25 cellular contexts compared by ENCODE assay signal in genomic region chrX:29506729-29507128, GRCh38.
DNase-seq lines count a peak whose midpoint lies in the region; ATAC-seq, FAIRE-seq and TF ChIP-seq lines count a peak whose summit lies in the region.
"Had no signal": no experiment of that assay in that cellular context is flagged by ENCODE, and none has a peak within 500 bp of the region (broad histone marks: within the 10 kb centered on the region; RNA-seq: fewer than 3 reads in every experiment).

No MANE protein-coding gene starts in this region.

- no peaks in the 10 kb centered on the region for H3K9me3 Mint-ChIP-seq in astrocyte (ENCODE audit: unreplicated experiment)
- H3K9me3 Mint-ChIP-seq in activated T-helper 17 cell treated with anti-CD3 and anti-CD28 coated beads, Interleukin-2, amount 50 U/mL, for 72 hours = peaks cover 4% of the 10 kb centered on the region

- H3K4me3 ChIP-seq in astrocyte (ENCODE audit: insufficient read depth, low read depth, low read length) = no peak overlapping the region
- H3K4me3 ChIP-seq: BLaER1 had no signal

- no peak overlapping the region for H3K4me3 Mint-ChIP-seq in astrocyte (ENCODE audit: unreplicated experiment)
- no peak overlapping the region for H3K4me3 Mint-ChIP-seq in activated T-helper 17 cell treated with anti-CD3 and anti-CD28 coated beads, Interleukin-2, amount 50 U/mL, for 72 hours
- H3K4me3 Mint-ChIP-seq: CD14-positive monocyte; CD4-positive, alpha-beta memory T cell; CD4-positive, CD25-positive, alpha-beta regulatory T cell; CD8-positive, alpha-beta memory T cell had no signal

- peak; percentile 29 for FAIRE-seq in astrocyte (lab: Jason Lieb, UNC)
- FAIRE-seq: A204.1, GM12892, GM18507 had no signal

- H3K9ac ChIP-seq in astrocyte (ENCODE audit: low read length) = no peak overlapping the region
- H3K9ac ChIP-seq: BLaER1 had no signal

- H3K9me3 ChIP-seq in astrocyte (ENCODE audit: insufficient read depth, low read depth, low read length) = no peaks in the 10 kb centered on the region
- H3K9me3 ChIP-seq: BE2C, BLaER1 had no signal

- no peaks in the 10 kb centered on the region for H3K36me3 ChIP-seq in astrocyte (ENCODE audit: insufficient read depth, low read length)
- H3K36me3 ChIP-seq: BE2C, BLaER1 had no signal

- H3K27ac ChIP-seq in astrocyte (ENCODE audit: low read depth, low read length) = no peak overlapping the region
- H3K27ac ChIP-seq: BLaER1 had no signal

- H3K4me1 ChIP-seq in astrocyte (ENCODE audit: insufficient read depth, low read length) = no peaks in the 10 kb centered on the region
- H3K4me1 ChIP-seq: BE2C, BLaER1 had no signal

- H3K27ac Mint-ChIP-seq in astrocyte (ENCODE audit: unreplicated experiment) = no peak overlapping the region
- no peak overlapping the region for H3K27ac Mint-ChIP-seq in activated T-helper 17 cell treated with anti-CD3 and anti-CD28 coated beads, Interleukin-2, amount 50 U/mL, for 72 hours
- H3K27ac Mint-ChIP-seq: CD14-positive monocyte; CD4-positive, alpha-beta memory T cell; CD4-positive, CD25-positive, alpha-beta regulatory T cell; CD8-positive, alpha-beta memory T cell had no signal

- DNase-seq in astrocyte (ENCODE audit: low read depth) = no peak
- no peak for DNase-seq in NCI-H446 (lab: John Stamatoyannopoulos, UW)
- DNase-seq: 8988T; ACHN; BE2C; C1 segment of cervical spinal cord; CD4-positive, alpha-beta memory T cell; CD4-positive, CD25-positive, alpha-beta regulatory T cell; CD8-positive, alpha-beta memory T cell; COR-L47; DMS 273 treated with DMSO at 0.1 percent for 48 hours; DMS153; DMS53; DMS79; DND-41; EL; GDM1 had no signal

- no peaks in the 10 kb centered on the region for H4K20me1 ChIP-seq in astrocyte (ENCODE audit: insufficient read depth, low read length)
- H4K20me1 ChIP-seq: BLaER1 had no signal

- no peaks in the 10 kb centered on the region for H3K27me3 Mint-ChIP-seq in astrocyte (ENCODE audit: low read depth, unreplicated experiment)
- H3K27me3 Mint-ChIP-seq in activated T-helper 17 cell treated with anti-CD3 and anti-CD28 coated beads, Interleukin-2, amount 50 U/mL, for 72 hours = no peaks in the 10 kb centered on the region
- H3K27me3 Mint-ChIP-seq: CD4-positive, alpha-beta memory T cell; CD4-positive, CD25-positive, alpha-beta regulatory T cell; CD8-positive, alpha-beta memory T cell had no signal

- no peak overlapping the region for H2AFZ ChIP-seq in astrocyte (ENCODE audit: low read depth, low read length)

- H3K4me2 ChIP-seq in astrocyte (ENCODE audit: low read length) = no peak overlapping the region
- H3K4me2 ChIP-seq: BLaER1 had no signal

- H3K27me3 ChIP-seq in astrocyte (ENCODE audit: insufficient read depth, low read length) = no peaks in the 10 kb centered on the region
- H3K27me3 ChIP-seq: BE2C, BLaER1 had no signal

- no peaks in the 10 kb centered on the region for H3K4me1 Mint-ChIP-seq in astrocyte (ENCODE audit: low read depth, unreplicated experiment)
- H3K4me1 Mint-ChIP-seq in activated T-helper 17 cell treated with anti-CD3 and anti-CD28 coated beads, Interleukin-2, amount 50 U/mL, for 72 hours = no peaks in the 10 kb centered on the region
- H3K4me1 Mint-ChIP-seq: CD14-positive monocyte; CD4-positive, alpha-beta memory T cell; CD4-positive, CD25-positive, alpha-beta regulatory T cell; CD8-positive, alpha-beta memory T cell had no signal

- ATAC-seq in GM18870 (IDR thresholded peaks at IDR 0.05; ENCODE audit: unreplicated experiment) (peak; percentile 50), GM19397 (IDR thresholded peaks at IDR 0.05; ENCODE audit: unreplicated experiment) (no peak)
- ATAC-seq in activated T-helper 17 cell treated with anti-CD3 and anti-CD28 coated beads, Interleukin-2, amount 50 U/mL, for 72 hours (replicated peaks) = no peak

- H3K36me3 Mint-ChIP-seq in astrocyte (ENCODE audit: low read depth, unreplicated experiment) = no peaks in the 10 kb centered on the region
- no peaks in the 10 kb centered on the region for H3K36me3 Mint-ChIP-seq in activated T-helper 17 cell treated with anti-CD3 and anti-CD28 coated beads, Interleukin-2, amount 50 U/mL, for 72 hours (ENCODE audit: low read depth)
- H3K36me3 Mint-ChIP-seq: CD14-positive monocyte; CD4-positive, alpha-beta memory T cell; CD4-positive, CD25-positive, alpha-beta regulatory T cell; CD8-positive, alpha-beta memory T cell had no signal

- H3K79me2 ChIP-seq in astrocyte (ENCODE audit: insufficient read depth, low read length) = no peaks in the 10 kb centered on the region

- TF ChIP-seq CTCF in astrocyte (IDR thresholded peaks at IDR 0.05; ENCODE audit: insufficient read depth, low read depth, low read length) = no peak
